Comparison of ENCODE assay signal across 1 cellular context in genomic region chr13:19601749-19602725, GRCh38.
TF ChIP-seq lines count a peak whose summit lies in the region.

No MANE protein-coding gene starts in this region.

TF ChIP-seq in K562, 482 proteins besides CTCF, POLR2A, EP300 and RAD21 (continued from another document):
- TF ChIP-seq ZBTB40 (IDR thresholded peaks at IDR 0.05) (peak; percentile 70), ZBTB40 (CRISPR knock-in tag; IDR thresholded peaks at IDR 0.05) (no peak), BDP1 (IDR thresholded peaks at IDR 0.05; ENCODE audit: insufficient read depth, insufficient read length) (no peak), E2F3 (CRISPR knock-in tag; IDR thresholded peaks at IDR 0.05) (0 out of 2 replicates have a peak, but pooled peaks have one; percentile 26), C11orf30 (IDR thresholded peaks at IDR 0.05; ENCODE audit: low read depth) (no peak), ZNF277 (CRISPR knock-in tag; IDR thresholded peaks at IDR 0.05; ENCODE audit: borderline replicate concordance) (no peak), RBM15 (IDR thresholded peaks at IDR 0.05; ENCODE audit: insufficient read depth, low read length) (no peak), SFPQ (IDR thresholded peaks at IDR 0.05; ENCODE audit: low read depth, low read length) (no peak), DMBX1 (CRISPR knock-in tag; IDR thresholded peaks at IDR 0.05; ENCODE audit: borderline replicate concordance) (no peak), HNRNPL (IDR thresholded peaks at IDR 0.05; ENCODE audit: low read depth, low read length) (0 out of 2 replicates have a peak, but pooled peaks have one; percentile 46), ARID4B (CRISPR knock-in tag; IDR thresholded peaks at IDR 0.05) (no peak), TBP (optimal IDR thresholded peaks at IDR 0.05; ENCODE audit: low read depth, low read length) (no peak)
